28 cellular contexts compared by ENCODE assay signal in the genomic region with DNA sequence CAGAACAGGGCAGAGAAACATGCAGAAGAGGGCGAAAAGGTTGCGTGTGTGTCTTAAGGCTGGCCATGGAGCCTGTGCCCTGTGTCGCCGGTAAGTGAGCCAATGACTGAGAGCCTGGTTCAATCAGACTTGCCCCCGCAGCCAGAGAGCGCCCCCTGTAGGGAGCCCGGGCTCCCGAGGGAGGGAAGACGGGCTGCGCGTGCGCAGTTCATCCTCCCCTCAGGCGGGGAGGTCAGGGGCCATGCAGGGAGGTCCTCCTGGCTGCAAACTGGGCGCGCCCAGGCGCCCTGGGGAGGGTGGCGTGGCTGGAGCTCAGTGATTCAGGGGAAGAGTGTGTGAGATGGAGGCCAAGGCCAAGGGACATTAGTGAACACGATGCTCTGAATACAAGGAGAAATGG.
DNase-seq lines count a peak whose midpoint lies in the region; ATAC-seq, FAIRE-seq and TF ChIP-seq lines count a peak whose summit lies in the region.
"Had no signal": no experiment of that assay in that cellular context is flagged by ENCODE, and none has a peak within 500 bp of the region (broad histone marks: within the 10 kb centered on the region; RNA-seq: fewer than 3 reads in every experiment).

No MANE protein-coding gene starts in this region.

- ATAC-seq in activated naive CD8-positive, alpha-beta T cell treated with anti-CD3 and anti-CD28 coated beads, Interleukin-2, amount 50 U/mL, for 24 hours, result no peak
- ATAC-seq in WTC11 (peak; percentile 49), HG02852 (IDR thresholded peaks at IDR 0.05; ENCODE audit: unreplicated experiment) (no peak)
- no peak for ATAC-seq in stimulated activated naive CD8-positive, alpha-beta T cell treated with anti-CD3 and anti-CD28 coated beads, Interleukin-15, Interleukin-2, amounts not matched to agents 100 U/mL and 50 U/mL, for 24 hours

- H3K27ac Mint-ChIP-seq in activated naive CD8-positive, alpha-beta T cell treated with anti-CD3 and anti-CD28 coated beads, Interleukin-2, amount 50 U/mL, for 24 hours, result no peak overlapping the region
- no peak overlapping the region for H3K27ac Mint-ChIP-seq in activated naive CD8-positive, alpha-beta T cell treated with anti-CD3 and anti-CD28 coated beads for 36 hours
- no peak overlapping the region for H3K27ac Mint-ChIP-seq in WTC11
- H3K27ac Mint-ChIP-seq: memory B cell; stimulated activated naive CD8-positive, alpha-beta T cell treated with anti-CD3 and anti-CD28 coated beads, Interleukin-15, Interleukin-2, amounts not matched to agents 100 ng/mL and 50 ng/mL, for 24 hours had no signal

- FAIRE-seq in RCC 7860 (lab: Jason Lieb, UNC), result no peak
- FAIRE-seq: endometrium had no signal

- DNase-seq in activated naive CD8-positive, alpha-beta T cell treated with anti-CD3 and anti-CD28 coated beads, Interleukin-2, amount 50 U/mL, for 24 hours, result peak; percentile 12
- no peak for DNase-seq in activated naive CD8-positive, alpha-beta T cell treated with anti-CD3 and anti-CD28 coated beads for 36 hours
- DNase-seq in WTC11 (ENCODE audit: low spot score) (peak; percentile 41), RPMI8226 (no peak), RCC 7860 (ENCODE audit: low spot score) (no peak)
- DNase-seq in stimulated activated naive CD8-positive, alpha-beta T cell treated with anti-CD3 and anti-CD28 coated beads, Interleukin-15, Interleukin-2, amounts not matched to agents 100 U/mL and 50 U/mL, for 24 hours, result peak; percentile 13
- DNase-seq: activated CD4-positive, alpha-beta T cell treated with anti-CD3 and anti-CD28 coated beads, Interleukin-2, amount 50 U/mL, for 1 hour; activated gamma-delta T cell; adrenal gland; brain microvascular endothelial cell; Calu3; EL; glutamatergic neuron; NCI-H1105 treated with DMSO at 0.1 percent for 48 hours; NCI-H2081 treated with DMSO at 0.1 percent for 48 hours; NCI-H446; occipital lobe; Peyer's patch; stimulated activated CD4-positive, alpha-beta T cell treated with anti-CD3 and anti-CD28 coated beads, Interleukin-4, amount 100 ng/mL, for 24 hours had no signal

- no peaks in the 10 kb centered on the region for H3K36me3 Mint-ChIP-seq in activated naive CD8-positive, alpha-beta T cell treated with anti-CD3 and anti-CD28 coated beads, Interleukin-2, amount 50 U/mL, for 24 hours (ENCODE audit: low read depth)
- H3K36me3 Mint-ChIP-seq in activated naive CD8-positive, alpha-beta T cell treated with anti-CD3 and anti-CD28 coated beads for 36 hours, result no peaks in the 10 kb centered on the region
- H3K36me3 Mint-ChIP-seq in WTC11, result peaks cover 2% of the 10 kb centered on the region; the same call in 1 of the 2 replicates
- H3K36me3 Mint-ChIP-seq: memory B cell, type B pancreatic cell had no signal

- H3K4me1 Mint-ChIP-seq in activated naive CD8-positive, alpha-beta T cell treated with anti-CD3 and anti-CD28 coated beads, Interleukin-2, amount 50 U/mL, for 24 hours, result no peaks in the 10 kb centered on the region
- H3K4me1 Mint-ChIP-seq in activated naive CD8-positive, alpha-beta T cell treated with anti-CD3 and anti-CD28 coated beads for 36 hours, result no peaks in the 10 kb centered on the region
- 0 out of 2 replicates have a peak, but pooled peaks cover 4% of the 10 kb centered on the region for H3K4me1 Mint-ChIP-seq in WTC11
- H3K4me1 Mint-ChIP-seq: memory B cell had no signal

- no peaks in the 10 kb centered on the region for H3K9me3 Mint-ChIP-seq in activated naive CD8-positive, alpha-beta T cell treated with anti-CD3 and anti-CD28 coated beads, Interleukin-2, amount 50 U/mL, for 24 hours
- no peaks in the 10 kb centered on the region for H3K9me3 Mint-ChIP-seq in activated naive CD8-positive, alpha-beta T cell treated with anti-CD3 and anti-CD28 coated beads for 36 hours
- peaks cover 9% of the 10 kb centered on the region; the same call in 1 of the 2 replicates for H3K9me3 Mint-ChIP-seq in WTC11
- H3K9me3 Mint-ChIP-seq: memory B cell; stimulated activated naive CD8-positive, alpha-beta T cell treated with anti-CD3 and anti-CD28 coated beads, Interleukin-15, Interleukin-2, amounts not matched to agents 100 ng/mL and 50 ng/mL, for 24 hours; type B pancreatic cell had no signal

- no peak overlapping the region for H3K4me3 Mint-ChIP-seq in activated naive CD8-positive, alpha-beta T cell treated with anti-CD3 and anti-CD28 coated beads, Interleukin-2, amount 50 U/mL, for 24 hours
- no peak overlapping the region for H3K4me3 Mint-ChIP-seq in activated naive CD8-positive, alpha-beta T cell treated with anti-CD3 and anti-CD28 coated beads for 36 hours
- H3K4me3 Mint-ChIP-seq in WTC11, result no peak overlapping the region
- H3K4me3 Mint-ChIP-seq: memory B cell; stimulated activated naive CD8-positive, alpha-beta T cell treated with anti-CD3 and anti-CD28 coated beads, Interleukin-15, Interleukin-2, amounts not matched to agents 100 ng/mL and 50 ng/mL, for 24 hours; type B pancreatic cell had no signal

- TF ChIP-seq CTCF in GM12875 (IDR thresholded peaks at IDR 0.05; ENCODE audit: borderline replicate concordance, insufficient read depth, low read depth, low read length) (peak; percentile 18; the same call in 1 of the 2 replicates), WTC11 (IDR thresholded peaks at IDR 0.05) (0 out of 2 replicates have a peak, but pooled peaks have one; percentile 22)

- H3K4me3 ChIP-seq in GM12875 (ENCODE audit: low read depth, low read length), result no peak overlapping the region
- H3K4me3 ChIP-seq: adrenal gland, BLaER1, coronary artery, Peyer's patch, smooth muscle cell had no signal

- peaks cover 6% of the 10 kb centered on the region for H3K27me3 Mint-ChIP-seq in activated naive CD8-positive, alpha-beta T cell treated with anti-CD3 and anti-CD28 coated beads, Interleukin-2, amount 50 U/mL, for 24 hours
- H3K27me3 Mint-ChIP-seq in activated naive CD8-positive, alpha-beta T cell treated with anti-CD3 and anti-CD28 coated beads for 36 hours, result peaks cover 8% of the 10 kb centered on the region
- no peaks in the 10 kb centered on the region; the same call in 1 of the 2 replicates for H3K27me3 Mint-ChIP-seq in WTC11 (ENCODE audit: low read depth)

- POLR2A ChIA-PET in WTC11 (lab: Charles Lee), result no interaction called here

- CTCF ChIA-PET in WTC11 (lab: Charles Lee), result no interaction called here

TF ChIP-seq in WTC11, 78 proteins besides CTCF, POLR2A, EP300 and RAD21:
- TF ChIP-seq, protein P1, sequence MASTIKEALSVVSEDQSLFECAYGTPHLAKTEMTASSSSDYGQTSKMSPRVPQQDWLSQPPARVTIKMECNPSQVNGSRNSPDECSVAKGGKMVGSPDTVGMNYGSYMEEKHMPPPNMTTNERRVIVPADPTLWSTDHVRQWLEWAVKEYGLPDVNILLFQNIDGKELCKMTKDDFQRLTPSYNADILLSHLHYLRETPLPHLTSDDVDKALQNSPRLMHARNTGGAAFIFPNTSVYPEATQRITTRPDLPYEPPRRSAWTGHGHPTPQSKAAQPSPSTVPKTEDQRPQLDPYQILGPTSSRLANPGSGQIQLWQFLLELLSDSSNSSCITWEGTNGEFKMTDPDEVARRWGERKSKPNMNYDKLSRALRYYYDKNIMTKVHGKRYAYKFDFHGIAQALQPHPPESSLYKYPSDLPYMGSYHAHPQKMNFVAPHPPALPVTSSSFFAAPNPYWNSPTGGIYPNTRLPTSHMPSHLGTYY (CRISPR knock-in tag; IDR thresholded peaks at IDR 0.05), result no peak
- no peak for TF ChIP-seq NR2C2 (CRISPR knock-in tag; IDR thresholded peaks at IDR 0.05)
- TF ChIP-seq ZNF232 (CRISPR knock-in tag; IDR thresholded peaks at IDR 0.05), result no peak
- TF ChIP-seq TCF7 (CRISPR knock-in tag; IDR thresholded peaks at IDR 0.05; ENCODE audit: low read depth), result no peak
- no peak for TF ChIP-seq IRF2 (CRISPR knock-in tag; IDR thresholded peaks at IDR 0.05; ENCODE audit: borderline replicate concordance, low read depth)
- TF ChIP-seq HMGA2 (CRISPR knock-in tag; IDR thresholded peaks at IDR 0.05), result no peak
- TF ChIP-seq, protein P2, sequence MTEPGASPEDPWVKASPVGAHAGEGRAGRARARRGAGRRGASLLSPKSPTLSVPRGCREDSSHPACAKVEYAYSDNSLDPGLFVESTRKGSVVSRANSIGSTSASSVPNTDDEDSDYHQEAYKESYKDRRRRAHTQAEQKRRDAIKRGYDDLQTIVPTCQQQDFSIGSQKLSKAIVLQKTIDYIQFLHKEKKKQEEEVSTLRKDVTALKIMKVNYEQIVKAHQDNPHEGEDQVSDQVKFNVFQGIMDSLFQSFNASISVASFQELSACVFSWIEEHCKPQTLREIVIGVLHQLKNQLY (CRISPR knock-in tag; IDR thresholded peaks at IDR 0.05), result no peak

Comparison
In these comparisons a context has a peak if more than half of its experiments do, and no peak if none do; other contexts are left out.
1. DNase-seq: peak in activated naive CD8-positive, alpha-beta T cell treated with anti-CD3 and anti-CD28 coated beads, Interleukin-2, amount 50 U/mL, for 24 hours (single experiment), WTC11 (single experiment) and stimulated activated naive CD8-positive, alpha-beta T cell treated with anti-CD3 and anti-CD28 coated beads, Interleukin-15, Interleukin-2, amounts not matched to agents 100 U/mL and 50 U/mL, for 24 hours (single experiment); none in activated naive CD8-positive, alpha-beta T cell treated with anti-CD3 and anti-CD28 coated beads for 36 hours (single experiment), RPMI8226 (single experiment) and RCC 7860 (single experiment).